In genomic region chr1:1144843-1145546, GRCh38 we compare ENCODE assay signal across 13 cellular contexts. TPM values are rescaled to one million over a fixed set of nuclear protein-coding genes. Genes with fewer than 3 reads are reported as not detected.
DNase-seq lines count a peak whose midpoint lies in the region; ATAC-seq and TF ChIP-seq lines count a peak whose summit lies in the region.
"Had no signal": no experiment of that assay in that cellular context is flagged by ENCODE, and none has a peak within 500 bp of the region (broad histone marks: within the 10 kb centered on the region; RNA-seq: fewer than 3 reads in every experiment).

No MANE protein-coding gene starts in this region.

- no peaks in the 10 kb centered on the region for H3K79me2 ChIP-seq in SU-DHL-6 (ENCODE audit: insufficient read depth, low read length)

- no peak for ATAC-seq in activated CD4-positive, alpha-beta T cell treated with anti-CD3 and anti-CD28 coated beads for 36 hours
- ATAC-seq in stimulated activated naive CD8-positive, alpha-beta T cell treated with anti-CD3 and anti-CD28 coated beads, Interleukin-15, amount 100 ng/mL, for 72 hours, result no peak
- no peak for ATAC-seq in body of pancreas
- ATAC-seq in GM18861 (IDR thresholded peaks at IDR 0.05; ENCODE audit: unreplicated experiment), result no peak
- ATAC-seq: A549 had no signal

- peak overlapping the region; percentile 26 for H3K4me3 Mint-ChIP-seq in activated CD4-positive, alpha-beta T cell treated with anti-CD3 and anti-CD28 coated beads for 36 hours
- H3K4me3 Mint-ChIP-seq in stimulated activated naive CD8-positive, alpha-beta T cell treated with anti-CD3 and anti-CD28 coated beads, Interleukin-15, amount 100 ng/mL, for 72 hours, result peak overlapping the region; percentile 80 to 86
- H3K4me3 Mint-ChIP-seq: HFFc6 had no signal

- no peaks in the 10 kb centered on the region for H3K27me3 ChIP-seq in SU-DHL-6 (ENCODE audit: low read length)
- no peaks in the 10 kb centered on the region for H3K27me3 ChIP-seq in iPS-18a (ENCODE audit: control insufficient read depth, insufficient read depth, low read length)
- no peaks in the 10 kb centered on the region for H3K27me3 ChIP-seq in body of pancreas

- H3K36me3 ChIP-seq in SU-DHL-6 (ENCODE audit: low read length) (no peaks in the 10 kb centered on the region), iPS-18a (ENCODE audit: control insufficient read depth, low read depth, low read length) (no peaks in the 10 kb centered on the region), body of pancreas (replicated peaks in 1 of 2; ENCODE audit: insufficient read depth in 1 of 2, low read depth in 2 of 2) (no peaks in the 10 kb centered on the region)
- H3K36me3 ChIP-seq: esophagus muscularis mucosa, thoracic aorta had no signal

- H2AFZ ChIP-seq in SU-DHL-6 (ENCODE audit: low read depth, low read length, severe bottlenecking), result no peak overlapping the region

- no peak overlapping the region for H3K4me2 ChIP-seq in SU-DHL-6 (ENCODE audit: low read depth, low read length, poor library complexity, severe bottlenecking)
- H3K4me2 ChIP-seq: A549 had no signal

- DNase-seq in activated CD4-positive, alpha-beta T cell treated with anti-CD3 and anti-CD28 coated beads for 36 hours, result no peak
- no peak for DNase-seq in activated CD4-positive, alpha-beta T cell treated with anti-CD3 and anti-CD28 coated beads for 1 hour
- no peak for DNase-seq in stimulated activated naive CD8-positive, alpha-beta T cell treated with anti-CD3 and anti-CD28 coated beads, Interleukin-15, amount 100 ng/mL, for 72 hours
- DNase-seq in body of pancreas, result no peak
- no peak for DNase-seq in NCI-H1048 (lab: John Stamatoyannopoulos, UW)
- DNase-seq: HFFc6, midbrain had no signal

- CTCF ChIA-PET in activated CD4-positive, alpha-beta T cell treated with anti-CD3 and anti-CD28 coated beads for 36 hours (lab: Charles Lee), result no interaction called here

- no peaks in the 10 kb centered on the region for H3K27me3 Mint-ChIP-seq in activated CD4-positive, alpha-beta T cell treated with anti-CD3 and anti-CD28 coated beads for 36 hours
- H3K27me3 Mint-ChIP-seq in stimulated activated naive CD8-positive, alpha-beta T cell treated with anti-CD3 and anti-CD28 coated beads, Interleukin-15, amount 100 ng/mL, for 72 hours, result no peaks in the 10 kb centered on the region

- no peak for TF ChIP-seq POLR2A in body of pancreas (IDR thresholded peaks at IDR 0.05)

- 69% methylated on average over 23 of the region's 32 CpGs; no CpG with 5 or more reads in 1 of the 2 donors for WGBS in body of pancreas, 2 donors

- no peaks in the 10 kb centered on the region for H3K4me1 ChIP-seq in iPS-18a (ENCODE audit: control insufficient read depth, low read depth, low read length)
- H3K4me1 ChIP-seq in body of pancreas, result no peaks in the 10 kb centered on the region
- H3K4me1 ChIP-seq: A549, esophagus muscularis mucosa had no signal

- POLR2A ChIA-PET in activated CD4-positive, alpha-beta T cell treated with anti-CD3 and anti-CD28 coated beads for 36 hours (lab: Charles Lee), result no interaction called here

- H3K9ac ChIP-seq in SU-DHL-6 (ENCODE audit: low read length) (peak overlapping the region; percentile 48), iPS-18a (ENCODE audit: low read length) (peak overlapping the region; percentile 4)

- no peak for TF ChIP-seq CTCF in SU-DHL-6 (IDR thresholded peaks at IDR 0.05; ENCODE audit: insufficient read depth, low read length, poor library complexity, severe bottlenecking)
- no peak for TF ChIP-seq CTCF in body of pancreas (IDR thresholded peaks at IDR 0.05)

- H3K27ac ChIP-seq in SU-DHL-6 (ENCODE audit: low read depth, low read length) (peak overlapping the region; percentile 79), iPS-18a (ENCODE audit: low read length) (no peak overlapping the region), body of pancreas (peak overlapping the region in 1 of 4 donors; percentile 70)
- H3K27ac ChIP-seq: esophagus muscularis mucosa, thoracic aorta had no signal

- H3F3A ChIP-seq in SU-DHL-6 (ENCODE audit: insufficient read depth), result no peaks in the 10 kb centered on the region

- H3K4me1 Mint-ChIP-seq in activated CD4-positive, alpha-beta T cell treated with anti-CD3 and anti-CD28 coated beads for 36 hours, result peaks cover 18% of the 10 kb centered on the region
- peaks cover 57% of the 10 kb centered on the region for H3K4me1 Mint-ChIP-seq in stimulated activated naive CD8-positive, alpha-beta T cell treated with anti-CD3 and anti-CD28 coated beads, Interleukin-15, amount 100 ng/mL, for 72 hours

- H4K20me1 ChIP-seq in SU-DHL-6 (ENCODE audit: low read depth, low read length), result no peaks in the 10 kb centered on the region

- intact Hi-C loops in activated CD4-positive, alpha-beta T cell treated with anti-CD3 and anti-CD28 coated beads for 36 hours (cut with DNase I, micrococcal nuclease), result loop anchor here in 1 of 2 experiments (5.0 kb wide), 1 partner anchor 62 kb away; the partner anchor contains the start of gene TNFRSF18
- intact Hi-C loops in body of pancreas (cut with DNase I), result no loop called here

- H3K36me3 Mint-ChIP-seq in activated CD4-positive, alpha-beta T cell treated with anti-CD3 and anti-CD28 coated beads for 36 hours (ENCODE audit: low read depth), result no peaks in the 10 kb centered on the region

- H3K9me3 ChIP-seq in SU-DHL-6 (ENCODE audit: insufficient read depth, low read length) (no peaks in the 10 kb centered on the region), iPS-18a (ENCODE audit: control insufficient read depth, low read depth, low read length) (no peaks in the 10 kb centered on the region), body of pancreas (no peaks in the 10 kb centered on the region)
- H3K9me3 ChIP-seq: A549, esophagus muscularis mucosa, thoracic aorta had no signal

- no peaks in the 10 kb centered on the region for H3K9me3 Mint-ChIP-seq in activated CD4-positive, alpha-beta T cell treated with anti-CD3 and anti-CD28 coated beads for 36 hours (ENCODE audit: low read depth)
- H3K9me3 Mint-ChIP-seq in stimulated activated naive CD8-positive, alpha-beta T cell treated with anti-CD3 and anti-CD28 coated beads, Interleukin-15, amount 100 ng/mL, for 72 hours, result no peaks in the 10 kb centered on the region
- H3K9me3 Mint-ChIP-seq: HFFc6 had no signal

- H3K9me2 ChIP-seq in SU-DHL-6 (replicated peaks; ENCODE audit: insufficient read depth, low read length), result no peaks in the 10 kb centered on the region

- H3K27ac Mint-ChIP-seq in activated CD4-positive, alpha-beta T cell treated with anti-CD3 and anti-CD28 coated beads for 36 hours, result peak overlapping the region; percentile 67
- peak overlapping the region; percentile 98 to 99 for H3K27ac Mint-ChIP-seq in stimulated activated naive CD8-positive, alpha-beta T cell treated with anti-CD3 and anti-CD28 coated beads, Interleukin-15, amount 100 ng/mL, for 72 hours
- H3K27ac Mint-ChIP-seq: HFFc6 had no signal

- no peak overlapping the region for H3K4me3 ChIP-seq in SU-DHL-6 (ENCODE audit: insufficient read depth, low read length, poor library complexity, severe bottlenecking)
- H3K4me3 ChIP-seq in iPS-18a (ENCODE audit: low read length), result no peak overlapping the region
- H3K4me3 ChIP-seq in body of pancreas, result no peak overlapping the region
- H3K4me3 ChIP-seq: A549, esophagus muscularis mucosa, thoracic aorta had no signal

RNA-seq across cellular contexts. Expression of gene TTLL10, which starts 28.7 kb away (rescaled TPM):
- total RNA-seq in activated CD4-positive, alpha-beta T cell treated with anti-CD3 and anti-CD28 coated beads for 36 hours, result not detected
- under 1 TPM; 0.66 to 0.78 TPM for total RNA-seq in body of pancreas
- total RNA-seq: HFFc6, thoracic aorta had no signal

RNA-seq across cellular contexts. Expression of gene C1orf159, which starts 29.1 kb away (rescaled TPM):
- total RNA-seq in activated CD4-positive, alpha-beta T cell treated with anti-CD3 and anti-CD28 coated beads for 36 hours, result 10 to 100 TPM; 11.3 to 13.5 TPM
- 10 to 100 TPM in 1 of 2 donors, 1 to 10 TPM in 1; 8.8 to 13.2 TPM for total RNA-seq in body of pancreas
